Comparison of ENCODE assay signal across 10 cellular contexts in genomic region chr12:117218149-117218548, GRCh38.
"Had no signal": no experiment of that assay in that cellular context is flagged by ENCODE, and none has a peak within 500 bp of the region (broad histone marks: within the 10 kb centered on the region; RNA-seq: fewer than 3 reads in every experiment).

No MANE protein-coding gene starts in this region.

- H3K9ac ChIP-seq: GM23248 had no signal

- ATAC-seq: GM23338, HCT116 had no signal

- H3K27ac Mint-ChIP-seq: GM23338, HFFc6 had no signal

- H3K4me3 ChIP-seq: GM23248, GM23338, HAP-1 had no signal

- H3K4me3 Mint-ChIP-seq: GM23338, H9, HFFc6 had no signal

- H3K4me1 ChIP-seq: HAP-1 had no signal

- H2AFZ ChIP-seq: GM23248, GM23338 had no signal

- H3K27ac ChIP-seq: GM23248 had no signal

- H3K4me2 ChIP-seq: GM23338 had no signal

- H3K36me3 ChIP-seq: HAP-1 had no signal

- FAIRE-seq: H54 had no signal

- H3K9me3 Mint-ChIP-seq: GM23338, H9, HFFc6 had no signal

- DNase-seq: GM23248, GOT3, H7, H9, HCEC 1CT, HFFc6 had no signal

- H3K9me3 ChIP-seq: HAP-1 had no signal
